1 cellular context compared by ENCODE assay signal in genomic region chr9:91197232-91198181, GRCh38.
A peak's percentile ranks its signal among the peaks of the same experiment; 100 is the strongest.
TF ChIP-seq lines count a peak whose summit lies in the region.

No MANE protein-coding gene starts in this region.

TF ChIP-seq in HepG2, 621 proteins besides CTCF, POLR2A, EP300 and RAD21 (continued from another document and continues in another):
- TF ChIP-seq ZSCAN5A (CRISPR knock-in tag; IDR thresholded peaks at IDR 0.05; ENCODE audit: borderline replicate concordance) (peak; percentile 61), HES4 (CRISPR knock-in tag; IDR thresholded peaks at IDR 0.05; ENCODE audit: borderline replicate concordance) (peak; percentile 58; the same call in 1 of the 2 replicates), REL (CRISPR knock-in tag; conservative IDR thresholded peaks at IDR 0.05) (0 out of 2 replicates have a peak, but pooled peaks have one; percentile 55), KLF12 (CRISPR knock-in tag; IDR thresholded peaks at IDR 0.05; ENCODE audit: borderline replicate concordance) (no peak; the same call in 1 of the 2 replicates), SCMH1 (CRISPR knock-in tag; IDR thresholded peaks at IDR 0.05; ENCODE audit: borderline replicate concordance) (no peak), KLF15 (CRISPR knock-in tag; IDR thresholded peaks at IDR 0.05; ENCODE audit: borderline replicate concordance) (no peak), MXD3 (CRISPR knock-in tag; IDR thresholded peaks at IDR 0.05) (peak; percentile 41; the same call in 1 of the 2 replicates), ZNF629 (CRISPR knock-in tag; conservative IDR thresholded peaks at IDR 0.05) (0 out of 2 replicates have a peak, but pooled peaks have one; percentile 16), RFX1 (IDR thresholded peaks at IDR 0.05) (no peak), KAT7 (CRISPR knock-in tag; IDR thresholded peaks at IDR 0.05; ENCODE audit: borderline replicate concordance) (peak; percentile 47; the same call in 1 of the 2 replicates), ATAD3A (CRISPR knock-in tag; IDR thresholded peaks at IDR 0.05) (no peak), TFDP2 (CRISPR knock-in tag; IDR thresholded peaks at IDR 0.05) (peak; percentile 59), ZFY (CRISPR knock-in tag; IDR thresholded peaks at IDR 0.05) (no peak), ZBTB43 (CRISPR knock-in tag; conservative IDR thresholded peaks at IDR 0.05) (peak; percentile 90), NR2F6 (IDR thresholded peaks at IDR 0.05) (peak; percentile 95), NR2F6 (CRISPR knock-in tag; IDR thresholded peaks at IDR 0.05) (peak; percentile 98), TEF (CRISPR knock-in tag; IDR thresholded peaks at IDR 0.05) (peak; percentile 99), NR1H2 (CRISPR knock-in tag; IDR thresholded peaks at IDR 0.05; ENCODE audit: borderline replicate concordance, low read depth) (no peak), FLYWCH1 (CRISPR knock-in tag; IDR thresholded peaks at IDR 0.05) (no peak), NFRKB (IDR thresholded peaks at IDR 0.05) (no peak), ZNF234 (CRISPR knock-in tag; conservative IDR thresholded peaks at IDR 0.05) (no peak), ZNF44 (CRISPR knock-in tag; IDR thresholded peaks at IDR 0.05) (peak; percentile 56; the same call in 1 of the 2 replicates), ATF5 (CRISPR knock-in tag; IDR thresholded peaks at IDR 0.05; ENCODE audit: low read depth) (no peak), FIP1L1 (IDR thresholded peaks at IDR 0.05; ENCODE audit: borderline replicate concordance, insufficient read depth, low read depth, low read length) (no peak), ZSCAN21 (CRISPR knock-in tag; IDR thresholded peaks at IDR 0.05; ENCODE audit: borderline replicate concordance) (peak; percentile 88), ZBTB38 (CRISPR knock-in tag; IDR thresholded peaks at IDR 0.05) (peak; percentile 84), NR2F2 (IDR thresholded peaks at IDR 0.05; ENCODE audit: borderline replicate concordance, low read depth) (no peak), ZFP41 (CRISPR knock-in tag; IDR thresholded peaks at IDR 0.05; ENCODE audit: borderline replicate concordance) (no peak), MZF1 (CRISPR knock-in tag; IDR thresholded peaks at IDR 0.05; ENCODE audit: borderline replicate concordance) (no peak), RBFOX2 (IDR thresholded peaks at IDR 0.05; ENCODE audit: low read depth, low read length) (peak; percentile 35; the same call in 1 of the 2 replicates), ZNF740 (CRISPR knock-in tag; IDR thresholded peaks at IDR 0.05) (no peak), NFKBIZ (CRISPR knock-in tag; IDR thresholded peaks at IDR 0.05) (peak; percentile 99), ZBTB46 (CRISPR knock-in tag; IDR thresholded peaks at IDR 0.05; ENCODE audit: borderline replicate concordance) (no peak), ZNF543 (CRISPR knock-in tag; IDR thresholded peaks at IDR 0.05) (no peak), ZNF530 (CRISPR knock-in tag; IDR thresholded peaks at IDR 0.05; ENCODE audit: low read depth) (no peak), RCOR2 (CRISPR knock-in tag; IDR thresholded peaks at IDR 0.05) (peak; percentile 80), SRY (CRISPR knock-in tag; IDR thresholded peaks at IDR 0.05) (peak; percentile 50; the same call in 1 of the 2 replicates), SIX4 (CRISPR knock-in tag; IDR thresholded peaks at IDR 0.05) (peak; percentile 98), E2F5 (CRISPR knock-in tag; conservative IDR thresholded peaks at IDR 0.05) (no peak), ZBTB40 (IDR thresholded peaks at IDR 0.05) (no peak), ZBTB40 (CRISPR knock-in tag; IDR thresholded peaks at IDR 0.05) (peak; percentile 56; the same call in 1 of the 2 replicates), HDAC1 (CRISPR knock-in tag; IDR thresholded peaks at IDR 0.05) (peak; percentile 89), ZNF678 (CRISPR knock-in tag; IDR thresholded peaks at IDR 0.05) (no peak), GPBP1L1 (CRISPR knock-in tag; IDR thresholded peaks at IDR 0.05) (no peak), BHLHE40 (IDR thresholded peaks at IDR 0.05; ENCODE audit: low read length) (peak; percentile 100), ZNF782 (CRISPR knock-in tag; IDR thresholded peaks at IDR 0.05; ENCODE audit: borderline replicate concordance) (no peak), POGZ (CRISPR knock-in tag; IDR thresholded peaks at IDR 0.05) (peak; percentile 87), SRSF4 (IDR thresholded peaks at IDR 0.05; ENCODE audit: low read depth, low read length, poor library complexity, severe bottlenecking) (no peak)
